ENCODE assay signal across 2 cellular contexts in the genomic region with DNA sequence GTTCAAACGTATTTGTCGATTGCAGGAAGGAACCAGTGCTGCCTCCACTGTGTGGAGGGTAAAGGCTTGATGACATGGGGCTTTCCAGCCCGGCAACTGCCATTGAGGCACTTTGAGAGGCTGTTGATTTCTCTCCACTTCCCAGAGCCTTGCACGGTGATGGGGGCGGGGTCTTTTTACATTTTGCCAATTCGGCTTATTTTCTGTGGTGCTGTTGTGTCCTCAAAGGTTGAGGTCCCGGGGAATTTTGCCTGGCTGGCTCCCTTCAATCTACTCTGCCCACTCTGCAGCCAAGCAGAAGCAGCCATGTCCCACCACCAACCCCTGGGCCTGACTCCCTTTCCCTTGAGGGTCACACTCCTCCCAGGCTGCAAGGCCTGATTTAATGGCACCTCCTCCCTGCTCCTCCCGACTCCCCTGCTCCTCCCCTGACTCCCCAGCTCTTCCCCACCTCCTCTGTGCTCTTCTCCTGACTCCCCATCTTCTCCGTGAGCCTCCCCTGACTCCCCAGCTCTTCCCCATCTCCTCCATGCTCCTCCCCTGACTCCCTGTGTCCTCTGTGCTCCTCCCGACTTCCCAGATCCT.
TF ChIP-seq lines count a peak whose summit lies in the region.

No MANE protein-coding gene starts in this region.

TF ChIP-seq in GM23338, 12 proteins besides CTCF, POLR2A, EP300 and RAD21:
- TF ChIP-seq EZH2 (IDR thresholded peaks at IDR 0.05; ENCODE audit: low read depth, unreplicated experiment) (no peak), CREB1 (CRISPR knock-in tag; IDR thresholded peaks at IDR 0.05; ENCODE audit: low read depth) (no peak), EZH2phosphoT487 (IDR thresholded peaks at IDR 0.05; ENCODE audit: unreplicated experiment) (no peak), POLR2AphosphoS5 (IDR thresholded peaks at IDR 0.05; ENCODE audit: low read depth) (no peak), ZNF331 (CRISPR knock-in tag; IDR thresholded peaks at IDR 0.05; ENCODE audit: low read depth) (no peak)
- TF ChIP-seq, protein P1, sequence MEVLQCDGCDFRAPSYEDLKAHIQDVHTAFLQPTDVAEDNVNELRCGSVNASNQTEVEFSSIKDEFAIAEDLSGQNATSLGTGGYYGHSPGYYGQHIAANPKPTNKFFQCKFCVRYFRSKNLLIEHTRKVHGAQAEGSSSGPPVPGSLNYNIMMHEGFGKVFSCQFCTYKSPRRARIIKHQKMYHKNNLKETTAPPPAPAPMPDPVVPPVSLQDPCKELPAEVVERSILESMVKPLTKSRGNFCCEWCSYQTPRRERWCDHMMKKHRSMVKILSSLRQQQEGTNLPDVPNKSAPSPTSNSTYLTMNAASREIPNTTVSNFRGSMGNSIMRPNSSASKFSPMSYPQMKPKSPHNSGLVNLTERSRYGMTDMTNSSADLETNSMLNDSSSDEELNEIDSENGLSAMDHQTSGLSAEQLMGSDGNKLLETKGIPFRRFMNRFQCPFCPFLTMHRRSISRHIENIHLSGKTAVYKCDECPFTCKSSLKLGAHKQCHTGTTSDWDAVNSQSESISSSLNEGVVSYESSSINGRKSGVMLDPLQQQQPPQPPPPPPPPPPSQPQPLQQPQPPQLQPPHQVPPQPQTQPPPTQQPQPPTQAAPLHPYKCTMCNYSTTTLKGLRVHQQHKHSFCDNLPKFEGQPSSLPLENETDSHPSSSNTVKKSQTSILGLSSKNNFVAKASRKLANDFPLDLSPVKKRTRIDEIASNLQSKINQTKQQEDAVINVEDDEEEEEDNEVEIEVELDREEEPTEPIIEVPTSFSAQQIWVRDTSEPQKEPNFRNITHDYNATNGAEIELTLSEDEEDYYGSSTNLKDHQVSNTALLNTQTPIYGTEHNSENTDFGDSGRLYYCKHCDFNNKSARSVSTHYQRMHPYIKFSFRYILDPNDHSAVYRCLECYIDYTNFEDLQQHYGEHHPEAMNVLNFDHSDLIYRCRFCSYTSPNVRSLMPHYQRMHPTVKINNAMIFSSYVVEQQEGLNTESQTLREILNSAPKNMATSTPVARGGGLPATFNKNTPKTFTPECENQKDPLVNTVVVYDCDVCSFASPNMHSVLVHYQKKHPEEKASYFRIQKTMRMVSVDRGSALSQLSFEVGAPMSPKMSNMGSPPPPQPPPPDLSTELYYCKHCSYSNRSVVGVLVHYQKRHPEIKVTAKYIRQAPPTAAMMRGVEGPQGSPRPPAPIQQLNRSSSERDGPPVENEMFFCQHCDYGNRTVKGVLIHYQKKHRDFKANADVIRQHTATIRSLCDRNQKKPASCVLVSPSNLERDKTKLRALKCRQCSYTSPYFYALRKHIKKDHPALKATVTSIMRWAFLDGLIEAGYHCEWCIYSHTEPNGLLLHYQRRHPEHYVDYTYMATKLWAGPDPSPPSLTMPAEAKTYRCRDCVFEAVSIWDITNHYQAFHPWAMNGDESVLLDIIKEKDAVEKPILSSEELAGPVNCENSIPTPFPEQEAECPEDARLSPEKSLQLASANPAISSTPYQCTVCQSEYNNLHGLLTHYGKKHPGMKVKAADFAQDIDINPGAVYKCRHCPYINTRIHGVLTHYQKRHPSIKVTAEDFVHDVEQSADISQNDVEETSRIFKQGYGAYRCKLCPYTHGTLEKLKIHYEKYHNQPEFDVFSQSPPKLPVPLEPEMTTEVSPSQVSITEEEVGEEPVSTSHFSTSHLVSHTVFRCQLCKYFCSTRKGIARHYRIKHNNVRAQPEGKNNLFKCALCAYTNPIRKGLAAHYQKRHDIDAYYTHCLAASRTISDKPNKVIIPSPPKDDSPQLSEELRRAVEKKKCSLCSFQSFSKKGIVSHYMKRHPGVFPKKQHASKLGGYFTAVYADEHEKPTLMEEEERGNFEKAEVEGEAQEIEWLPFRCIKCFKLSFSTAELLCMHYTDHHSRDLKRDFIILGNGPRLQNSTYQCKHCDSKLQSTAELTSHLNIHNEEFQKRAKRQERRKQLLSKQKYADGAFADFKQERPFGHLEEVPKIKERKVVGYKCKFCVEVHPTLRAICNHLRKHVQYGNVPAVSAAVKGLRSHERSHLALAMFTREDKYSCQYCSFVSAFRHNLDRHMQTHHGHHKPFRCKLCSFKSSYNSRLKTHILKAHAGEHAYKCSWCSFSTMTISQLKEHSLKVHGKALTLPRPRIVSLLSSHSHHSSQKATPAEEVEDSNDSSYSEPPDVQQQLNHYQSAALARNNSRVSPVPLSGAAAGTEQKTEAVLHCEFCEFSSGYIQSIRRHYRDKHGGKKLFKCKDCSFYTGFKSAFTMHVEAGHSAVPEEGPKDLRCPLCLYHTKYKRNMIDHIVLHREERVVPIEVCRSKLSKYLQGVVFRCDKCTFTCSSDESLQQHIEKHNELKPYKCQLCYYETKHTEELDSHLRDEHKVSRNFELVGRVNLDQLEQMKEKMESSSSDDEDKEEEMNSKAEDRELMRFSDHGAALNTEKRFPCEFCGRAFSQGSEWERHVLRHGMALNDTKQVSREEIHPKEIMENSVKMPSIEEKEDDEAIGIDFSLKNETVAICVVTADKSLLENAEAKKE (CRISPR knock-in tag; IDR thresholded peaks at IDR 0.05) = no peak

TF ChIP-seq in IMR-90, 13 proteins besides CTCF, POLR2A, EP300 and RAD21:
- TF ChIP-seq SMC3 (IDR thresholded peaks at IDR 0.05; ENCODE audit: low read depth, low read length) = no peak
- TF ChIP-seq, protein P2, sequence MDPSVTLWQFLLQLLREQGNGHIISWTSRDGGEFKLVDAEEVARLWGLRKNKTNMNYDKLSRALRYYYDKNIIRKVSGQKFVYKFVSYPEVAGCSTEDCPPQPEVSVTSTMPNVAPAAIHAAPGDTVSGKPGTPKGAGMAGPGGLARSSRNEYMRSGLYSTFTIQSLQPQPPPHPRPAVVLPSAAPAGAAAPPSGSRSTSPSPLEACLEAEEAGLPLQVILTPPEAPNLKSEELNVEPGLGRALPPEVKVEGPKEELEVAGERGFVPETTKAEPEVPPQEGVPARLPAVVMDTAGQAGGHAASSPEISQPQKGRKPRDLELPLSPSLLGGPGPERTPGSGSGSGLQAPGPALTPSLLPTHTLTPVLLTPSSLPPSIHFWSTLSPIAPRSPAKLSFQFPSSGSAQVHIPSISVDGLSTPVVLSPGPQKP (IDR thresholded peaks at IDR 0.05; ENCODE audit: borderline replicate concordance, low read depth, low read length) = no peak
- TF ChIP-seq MAZ (IDR thresholded peaks at IDR 0.05; ENCODE audit: borderline replicate concordance, low read depth, low read length) = no peak
- TF ChIP-seq MAFK (IDR thresholded peaks at IDR 0.05; ENCODE audit: low read depth, low read length) = peak; percentile 29; the same call in 1 of the 2 replicates
- no peak for TF ChIP-seq CEBPB (IDR thresholded peaks at IDR 0.05; ENCODE audit: low read depth, low read length)
- TF ChIP-seq RFX5 (IDR thresholded peaks at IDR 0.05; ENCODE audit: low read depth, low read length) = no peak
- no peak for TF ChIP-seq MXI1 (IDR thresholded peaks at IDR 0.05; ENCODE audit: borderline replicate concordance, low read depth, low read length)
